28 cellular contexts compared by ENCODE assay signal in genomic region chr1:230544758-230545157, GRCh38.
"Had no signal": no experiment of that assay in that cellular context is flagged by ENCODE, and none has a peak within 500 bp of the region (broad histone marks: within the 10 kb centered on the region; RNA-seq: fewer than 3 reads in every experiment).

No MANE protein-coding gene starts in this region.

- H3K9me3 ChIP-seq: ascending aorta had no signal

- H3K27ac ChIP-seq: ascending aorta, brain microvascular endothelial cell, coronary artery had no signal

- H3K36me3 ChIP-seq: ascending aorta, brain microvascular endothelial cell had no signal

- DNase-seq: activated CD4-positive, alpha-beta memory T cell treated with anti-CD3 and anti-CD28 coated beads for 36 hours; activated CD4-positive, alpha-beta T cell treated with anti-CD3 and anti-CD28 coated beads for 1 hour; activated CD4-positive, alpha-beta T cell treated with anti-CD3 and anti-CD28 coated beads for 4 hours; activated CD8-positive, alpha-beta memory T cell treated with anti-CD3 and anti-CD28 coated beads, Interleukin-2, amount 10 ng/mL, durations not matched to agents 7 days and 5 days; activated CD8-positive, alpha-beta memory T cell treated with anti-CD3 and anti-CD28 coated beads, Interleukin-2, amount 50 U/mL, for 4 hours; activated CD8-positive, alpha-beta T cell treated with anti-CD3 and anti-CD28 coated beads, Interleukin-2, amount 10 ng/mL, durations not matched to agents 7 days and 5 days; activated effector memory CD4-positive, alpha-beta T cell treated with anti-CD3 and anti-CD28 coated beads, Interleukin-2, amount 50 U/mL, for 16 hours; activated naive CD4-positive, alpha-beta T cell; activated naive CD4-positive, alpha-beta T cell treated with anti-CD3 and anti-CD28 coated beads, Interleukin-2, amount 10 ng/mL, durations not matched to agents 7 days and 5 days; activated naive CD8-positive, alpha-beta T cell treated with anti-CD3 and anti-CD28 coated beads, Interleukin-2, amount 10 ng/mL, durations not matched to agents 7 days and 5 days; activated T-cell treated with anti-CD3 and anti-CD28 coated beads, Interleukin-2, amount 50 U/mL, for 1 hour; activated T-cell treated with anti-CD3 and anti-CD28 coated beads, Interleukin-2, amount 50 U/mL, for 48 hours; brain microvascular endothelial cell; dermis blood vessel endothelial cell; effector CD4-positive, alpha-beta T cell; effector memory CD8-positive, alpha-beta T cell; foreskin fibroblast; head of caudate nucleus; hippocampal formation; T-helper 2 cell had no signal

- H3K9me3 Mint-ChIP-seq: activated CD4-positive, alpha-beta memory T cell treated with anti-CD3 and anti-CD28 coated beads for 36 hours; activated naive CD4-positive, alpha-beta T cell treated with anti-CD3 and anti-CD28 coated beads, Interleukin-2, amount 10 ng/mL, durations not matched to agents 7 days and 5 days; activated naive CD4-positive, alpha-beta T cell treated with anti-CD3 and anti-CD28 coated beads, Interleukin-2, amount 50 U/mL, for 72 hours; activated T-helper 1 cell treated with anti-CD3 and anti-CD28 coated beads, Interleukin-12 subunit alpha, Interleukin-12 subunit beta, Interleukin-2, Interleukin-4 antibody, amounts not matched to agents 30 ng/mL and 10 ng/mL and 1 ng/mL, durations not matched to agents 14 hours and 24 hours and 36 hours; activated T-helper 2 cell treated with anti-CD3 and anti-CD28 coated beads, Interferon-gamma antibody, Interleukin-2, Interleukin-4, amounts not matched to agents 10 μg/mL and 5 μg/mL and 100 μg/mL, durations not matched to agents 14 hours and 24 hours and 36 hours; central memory CD8-positive, alpha-beta T cell; effector memory CD8-positive, alpha-beta T cell had no signal

- H3K27ac Mint-ChIP-seq: activated CD4-positive, alpha-beta memory T cell treated with anti-CD3 and anti-CD28 coated beads for 36 hours; activated CD8-positive, alpha-beta memory T cell treated with anti-CD3 and anti-CD28 coated beads, Interleukin-2, amount 10 ng/mL, durations not matched to agents 7 days and 5 days; activated CD8-positive, alpha-beta T cell treated with anti-CD3 and anti-CD28 coated beads, Interleukin-2, amount 10 ng/mL, durations not matched to agents 7 days and 5 days; activated naive CD4-positive, alpha-beta T cell treated with anti-CD3 and anti-CD28 coated beads, Interleukin-2, amount 10 ng/mL, durations not matched to agents 7 days and 5 days; activated naive CD8-positive, alpha-beta T cell treated with anti-CD3 and anti-CD28 coated beads, Interleukin-2, amount 10 ng/mL, durations not matched to agents 7 days and 5 days; activated T-helper 1 cell treated with anti-CD3 and anti-CD28 coated beads, Interleukin-12 subunit alpha, Interleukin-12 subunit beta, Interleukin-2, Interleukin-4 antibody, amounts not matched to agents 30 ng/mL and 10 ng/mL and 1 ng/mL, durations not matched to agents 14 hours and 24 hours and 36 hours; activated T-helper 2 cell treated with anti-CD3 and anti-CD28 coated beads, Interferon-gamma antibody, Interleukin-2, Interleukin-4, amounts not matched to agents 10 μg/mL and 5 μg/mL and 100 μg/mL, durations not matched to agents 14 hours and 24 hours and 36 hours; effector memory CD8-positive, alpha-beta T cell had no signal

- H3K36me3 Mint-ChIP-seq: activated CD4-positive, alpha-beta memory T cell treated with anti-CD3 and anti-CD28 coated beads for 36 hours; activated naive CD4-positive, alpha-beta T cell treated with anti-CD3 and anti-CD28 coated beads, Interleukin-2, amount 10 ng/mL, durations not matched to agents 7 days and 5 days; activated naive CD4-positive, alpha-beta T cell treated with anti-CD3 and anti-CD28 coated beads, Interleukin-2, amount 50 U/mL, for 72 hours; activated naive CD8-positive, alpha-beta T cell treated with anti-CD3 and anti-CD28 coated beads, Interleukin-2, amount 10 ng/mL, durations not matched to agents 7 days and 5 days had no signal

- H3K4me3 ChIP-seq: ascending aorta, coronary artery had no signal

- ATAC-seq: activated CD8-positive, alpha-beta memory T cell treated with anti-CD3 and anti-CD28 coated beads, Interleukin-2, amount 10 ng/mL, durations not matched to agents 7 days and 5 days; activated CD8-positive, alpha-beta T cell treated with anti-CD3 and anti-CD28 coated beads, Interleukin-2, amount 10 ng/mL, durations not matched to agents 7 days and 5 days; activated naive CD4-positive, alpha-beta T cell treated with anti-CD3 and anti-CD28 coated beads, Interleukin-2, amount 50 U/mL, for 72 hours; effector memory CD8-positive, alpha-beta T cell had no signal

- H3K27me3 ChIP-seq: ascending aorta, brain microvascular endothelial cell had no signal

- FAIRE-seq: bronchial epithelial cell, frontal cortex had no signal

- H3K4me1 Mint-ChIP-seq: activated naive CD4-positive, alpha-beta T cell treated with anti-CD3 and anti-CD28 coated beads, Interleukin-2, amount 10 ng/mL, durations not matched to agents 7 days and 5 days; central memory CD8-positive, alpha-beta T cell had no signal

- H3K4me3 Mint-ChIP-seq: activated CD4-positive, alpha-beta memory T cell treated with anti-CD3 and anti-CD28 coated beads for 36 hours; activated CD8-positive, alpha-beta memory T cell treated with anti-CD3 and anti-CD28 coated beads, Interleukin-2, amount 10 ng/mL, durations not matched to agents 7 days and 5 days; activated CD8-positive, alpha-beta T cell treated with anti-CD3 and anti-CD28 coated beads, Interleukin-2, amount 10 ng/mL, durations not matched to agents 7 days and 5 days; activated naive CD4-positive, alpha-beta T cell treated with anti-CD3 and anti-CD28 coated beads, Interleukin-2, amount 10 ng/mL, durations not matched to agents 7 days and 5 days; activated naive CD8-positive, alpha-beta T cell treated with anti-CD3 and anti-CD28 coated beads, Interleukin-2, amount 10 ng/mL, durations not matched to agents 7 days and 5 days; activated T-helper 1 cell treated with anti-CD3 and anti-CD28 coated beads, Interleukin-12 subunit alpha, Interleukin-12 subunit beta, Interleukin-2, Interleukin-4 antibody, amounts not matched to agents 30 ng/mL and 10 ng/mL and 1 ng/mL, durations not matched to agents 14 hours and 24 hours and 36 hours; central memory CD8-positive, alpha-beta T cell; effector memory CD8-positive, alpha-beta T cell had no signal

- H3K4me1 ChIP-seq: ascending aorta had no signal
